Comparison of ENCODE assay signal across 1 cellular context in the genomic region with DNA sequence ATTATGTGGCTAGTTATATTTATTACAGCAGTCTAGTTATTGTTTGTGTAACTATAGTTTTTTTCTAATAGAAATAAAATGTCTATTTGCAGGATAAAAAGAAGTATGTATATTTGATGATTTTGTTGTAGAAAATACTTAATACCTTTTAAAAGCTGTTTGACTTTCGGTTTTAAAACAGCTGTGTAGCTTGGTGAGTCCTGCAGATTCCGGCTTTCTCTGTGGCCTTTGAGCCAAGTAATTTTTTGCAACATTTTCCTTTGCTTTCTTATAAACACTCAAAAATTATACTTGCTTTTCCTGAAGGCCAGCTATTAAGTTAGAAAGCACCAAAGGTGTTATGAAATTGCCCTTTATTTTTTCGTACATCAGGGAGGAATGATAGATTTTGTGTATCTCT.
TF ChIP-seq lines count a peak whose summit lies in the region.

No MANE protein-coding gene starts in this region.

TF ChIP-seq in HepG2, 621 proteins besides CTCF, POLR2A, EP300 and RAD21 (continued from another document):
- TF ChIP-seq ZNF432 (CRISPR knock-in tag; IDR thresholded peaks at IDR 0.05; ENCODE audit: borderline replicate concordance): no peak
